ENCODE assay signal across 8 cellular contexts in the genomic region with DNA sequence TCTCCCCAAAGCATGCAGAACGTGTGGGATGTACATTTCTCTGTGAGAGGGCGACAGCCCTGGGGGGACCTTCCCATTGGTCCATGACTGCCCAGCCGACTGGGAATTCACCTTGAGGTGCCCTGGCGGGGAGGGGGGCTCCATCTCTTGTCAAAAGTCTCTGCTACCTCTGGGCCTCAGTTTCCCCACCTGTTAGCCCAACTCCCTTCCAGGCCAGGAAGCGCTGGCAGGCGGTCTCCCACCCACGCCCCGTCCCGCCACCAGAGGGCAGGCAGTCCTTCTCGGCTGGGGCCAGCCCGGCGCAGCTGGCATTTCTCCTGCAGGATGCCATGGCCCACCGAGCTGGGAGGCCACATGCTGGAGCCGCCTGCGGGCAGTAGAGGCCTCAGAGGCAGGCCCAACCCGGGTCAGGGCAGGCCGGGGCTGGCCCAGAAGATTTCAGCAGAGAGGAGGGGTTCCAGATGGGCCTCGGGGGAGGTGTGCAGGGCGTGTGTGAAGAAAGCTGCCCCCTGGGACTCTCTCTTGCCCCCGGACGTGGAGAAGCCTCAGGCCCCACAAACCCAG. TPM values are rescaled to one million over a fixed set of nuclear protein-coding genes. Genes with fewer than 3 reads are reported as not detected.
A peak's percentile ranks its signal among the peaks of the same experiment; 100 is the strongest.
DNase-seq lines count a peak whose midpoint lies in the region; ATAC-seq, FAIRE-seq and TF ChIP-seq lines count a peak whose summit lies in the region.

No MANE protein-coding gene starts in this region.

- no peaks in the 10 kb centered on the region for H3K36me3 ChIP-seq in BJ (ENCODE audit: control insufficient read depth, insufficient read depth, low read length)
- no peaks in the 10 kb centered on the region for H3K36me3 ChIP-seq in HEK293 (ENCODE audit: control insufficient read depth in 2 of 2, insufficient read depth in 1 of 2, low read length in 2 of 2)
- no peaks in the 10 kb centered on the region for H3K36me3 ChIP-seq in SK-N-SH (replicated peaks in 1 of 2; ENCODE audit: control insufficient read depth in 1 of 2, insufficient read depth in 2 of 2, low read length in 1 of 2)
- H3K36me3 ChIP-seq in adrenal gland (replicated peaks in 1 of 2) = no peaks in the 10 kb centered on the region
- H3K36me3 ChIP-seq in small intestine (ENCODE audit: control insufficient read depth in 2 of 2, insufficient read depth in 2 of 2, low read length in 2 of 2) = no peaks in the 10 kb centered on the region

- no peak overlapping the region for H2AFZ ChIP-seq in SK-N-SH (ENCODE audit: low read depth)

- H3K27me3 ChIP-seq in BJ (ENCODE audit: control insufficient read depth, insufficient read depth, low read length) = no peaks in the 10 kb centered on the region
- no peaks in the 10 kb centered on the region for H3K27me3 ChIP-seq in SK-N-SH (ENCODE audit: insufficient read depth)
- H3K27me3 ChIP-seq in adrenal gland = no peaks in the 10 kb centered on the region
- no peaks in the 10 kb centered on the region for H3K27me3 ChIP-seq in small intestine (ENCODE audit: control insufficient read depth in 2 of 2, insufficient read depth in 2 of 2, low read length in 2 of 2)

- CTCF ChIA-PET in BJ (lab: Yijun Ruan, JAX) = interaction anchor here (0.6 to 2.4 kb wide), 14 partner anchors 10 to 297 kb away, joined by 3 to 11 read pairs (median 4); a partner anchor contains a TSS
- CTCF ChIA-PET in HEK293 (lab: Yijun Ruan, JAX) = interaction anchor here (0.6 to 2.3 kb wide), 14 partner anchors 8 to 127 kb away, joined by 3 to 11 read pairs (median 3); a partner anchor contains a TSS
- CTCF ChIA-PET in SK-N-SH (lab: Yijun Ruan, JAX) = interaction anchor here (0.5 to 15.1 kb wide), 30 partner anchors 10 to 250 kb away, joined by 3 to 184 read pairs (median 6); a partner anchor contains a TSS

- TF ChIP-seq POLR2A in adrenal gland (IDR thresholded peaks at IDR 0.05) = no peak

- H3K4me3 ChIP-seq in BJ (ENCODE audit: low read depth, low read length) (no peak overlapping the region), HEK293 (ENCODE audit: low read depth, low read length) (no peak overlapping the region), SK-N-SH (ENCODE audit: low read depth in 2 of 2, low read length in 1 of 2) (no peak overlapping the region), adrenal gland (no peak overlapping the region), small intestine (ENCODE audit: low read depth in 1 of 2, low read length in 2 of 2) (no peak overlapping the region)

- ATAC-seq in left cardiac atrium (no peak), GM19397 (IDR thresholded peaks at IDR 0.05; ENCODE audit: unreplicated experiment) (no peak), omental fat pad (ENCODE audit: low FRiP score) (no peak)

- POLR2A ChIA-PET in BJ (lab: Charles Lee) = no interaction called here
- POLR2A ChIA-PET in HEK293 (lab: Yijun Ruan, JAX) = interaction anchor here (1.5 to 1.9 kb wide), 2 partner anchors 8 to 31 kb away, joined by 3 to 7 read pairs; no protein-coding TSS in a partner anchor
- POLR2A ChIA-PET in SK-N-SH (lab: Yijun Ruan, JAX) = interaction anchor here (1.2 to 1.8 kb wide), 3 partner anchors 8 to 30 kb away, joined by 3 to 11 read pairs (median 3); a partner anchor contains a TSS

- no peaks in the 10 kb centered on the region for H3K9me3 ChIP-seq in HEK293 (ENCODE audit: control insufficient read depth, insufficient read depth, low read depth, low read length)
- H3K9me3 ChIP-seq in SK-N-SH = no peaks in the 10 kb centered on the region
- H3K9me3 ChIP-seq in adrenal gland (replicated peaks in 1 of 3) = no peaks in the 10 kb centered on the region
- no peaks in the 10 kb centered on the region for H3K9me3 ChIP-seq in small intestine (ENCODE audit: control insufficient read depth, low read depth)

- H4K20me1 ChIP-seq in SK-N-SH (ENCODE audit: insufficient read depth) = no peaks in the 10 kb centered on the region

- TF ChIP-seq EP300 in SK-N-SH (IDR thresholded peaks at IDR 0.05; ENCODE audit: borderline replicate concordance in 1 of 2, low read depth in 1 of 2, low read length in 1 of 2) = no peak

- H3K4me2 ChIP-seq in SK-N-SH = no peak overlapping the region

- no peak for DNase-seq in BJ (ENCODE audit: low read depth)
- DNase-seq in SK-N-SH = peak; percentile 97
- peak; percentile 59 to 83 (median 77) for DNase-seq in adrenal gland
- DNase-seq in left cardiac atrium = peak; percentile 75
- peak; percentile 67 for DNase-seq in small intestine
- no peak for DNase-seq in omental fat pad (ENCODE audit: low spot score)

- no peak for FAIRE-seq in small intestine (lab: Jason Lieb, UNC)

- intact Hi-C loops in adrenal gland (cut with DNase I) (no loop called here), left cardiac atrium (cut with DNase I) (no loop called here)

- no peaks in the 10 kb centered on the region for H3K79me2 ChIP-seq in SK-N-SH (ENCODE audit: insufficient read depth)

- TF ChIP-seq CTCF in BJ (IDR thresholded peaks at IDR 0.05; ENCODE audit: insufficient read depth, low read depth, low read length) (peak; percentile 87), HEK293 (tag by site-specific recombination; IDR thresholded peaks at IDR 0.05) (peak; percentile 89), SK-N-SH (IDR thresholded peaks at IDR 0.05) (peak; percentile 87), adrenal gland (IDR thresholded peaks at IDR 0.05) (peak; percentile 67 to 84 (median 73)), omental fat pad (IDR thresholded peaks at IDR 0.05) (peak in 1 of 3 donors; percentile 50)

- no peak overlapping the region for H3K9ac ChIP-seq in SK-N-SH

- 54% methylated on average over 13 of the region's 21 CpGs for WGBS in SK-N-SH (ENCODE audit: low lambda C conversion rate)
- WGBS in adrenal gland, 4 donors = 25 to 35% (median 35%) methylated on average over 12 to 21 of the region's 21 CpGs
- WGBS in small intestine, 3 donors = 25 to 34% (median 32%) methylated on average over 21 of the region's 21 CpGs

- no peak overlapping the region for H3K27ac ChIP-seq in HEK293 (ENCODE audit: extremely low read depth, low read depth, low read length)
- H3K27ac ChIP-seq in SK-N-SH (ENCODE audit: low read depth in 2 of 2, low read length in 1 of 2) = no peak overlapping the region
- no peak overlapping the region for H3K27ac ChIP-seq in adrenal gland
- peak overlapping the region; percentile 12 to 17 for H3K27ac ChIP-seq in small intestine (ENCODE audit: low read depth in 1 of 2, low read length in 1 of 2)

- no peaks in the 10 kb centered on the region for H3K9me2 ChIP-seq in SK-N-SH

- H3K4me1 ChIP-seq in HEK293 (ENCODE audit: control insufficient read depth, insufficient read depth, low read length) (peaks cover 13% of the 10 kb centered on the region), SK-N-SH (ENCODE audit: control insufficient read depth in 1 of 2, insufficient read depth in 2 of 2, low read depth in 1 of 2, low read length in 1 of 2) (peaks cover 21 to 36% of the 10 kb centered on the region in 2 experiments; a peak in 3 of 4 replicates), adrenal gland (replicated peaks in 1 of 2) (peaks cover 0 to 25% of the 10 kb centered on the region in 2 donors), small intestine (ENCODE audit: control insufficient read depth in 2 of 2, insufficient read depth in 1 of 2, low read depth in 1 of 2, low read length in 1 of 2) (peaks cover 6 to 9% of the 10 kb centered on the region in 2 donors)

- TF ChIP-seq RAD21 in SK-N-SH (IDR thresholded peaks at IDR 0.05; ENCODE audit: low read length) = peak; percentile 84

- peaks cover 10% of the 10 kb centered on the region for H3F3A ChIP-seq in SK-N-SH (replicated peaks; ENCODE audit: insufficient read depth)

TF ChIP-seq in HEK293, 187 proteins besides CTCF, POLR2A, EP300 and RAD21 (continues in another document):
- no peak for TF ChIP-seq BCL11A (tag by site-specific recombination; IDR thresholded peaks at IDR 0.05; ENCODE audit: low read depth)

RNA-seq across cellular contexts. Expression of a gene that starts 16.6 kb away (rescaled TPM):
- polyA plus RNA-seq in BJ (2011; rRNA removed) (0.06 and 0.22 TPM in 2 replicates), SK-N-SH (2012; rRNA removed) (0.07 TPM in 1 of 2 replicates, not detected in the other), adrenal gland (1 to 10 TPM in 2 of 3 donors, not detected in 1; 1.1 to 4.2 TPM), small intestine (10 to 100 TPM in 1 of 3 donors, 1 to 10 TPM in 2; 3.4 to 10.8 (median 6.5) TPM)
- polyA minus RNA-seq in BJ (2011; rRNA and poly(A)+ RNA removed) = 0.09 and 0.36 TPM in 2 replicates
- 0.16 TPM in 1 of 2 replicates, not detected in the other for polyA plus RNA-seq in SK-N-SH (2012; cell fraction: cytosol; rRNA removed)
- polyA plus RNA-seq in SK-N-SH (2012; cell fraction: nucleus; rRNA removed) = not detected in 2 replicates
- total RNA-seq in adrenal gland (1 to 10 TPM in 6 of 8 donors, under 1 TPM in 1, not detected in 1; 0.83 to 4.1 (median 1.8) TPM), left cardiac atrium (1 to 10 TPM in 1 of 2 donors, under 1 TPM in 1; 0.60 to 1.8 TPM), omental fat pad (1 to 10 TPM; 1.6 to 8.4 (median 4.2) TPM)

RNA-seq across cellular contexts. Expression of a gene that starts 27.3 kb away (rescaled TPM):
- polyA plus RNA-seq in BJ (2011; rRNA removed) (57.6 and 118 TPM in 2 replicates), SK-N-SH (2012; rRNA removed) (133 and 216 TPM in 2 replicates), adrenal gland (100 to 1,000 TPM; 126 to 171 (median 153) TPM), small intestine (100 to 1,000 TPM; 111 to 148 (median 146) TPM)
- polyA minus RNA-seq in BJ (2011; rRNA and poly(A)+ RNA removed) = 68.4 and 76.6 TPM in 2 replicates
- 121 and 170 TPM in 2 replicates for polyA plus RNA-seq in SK-N-SH (2012; cell fraction: cytosol; rRNA removed)
- polyA plus RNA-seq in SK-N-SH (2012; cell fraction: nucleus; rRNA removed) = 670 and 707 TPM in 2 replicates
- total RNA-seq in adrenal gland (100 to 1,000 TPM in 4 of 8 donors, 10 to 100 TPM in 4; 49.8 to 185 (median 97.4) TPM), left cardiac atrium (10 to 100 TPM; 63.6 to 88.2 TPM), omental fat pad (100 to 1,000 TPM in 2 of 4 donors, 10 to 100 TPM in 2; 54.7 to 117 (median 98.4) TPM)

RNA-seq across cellular contexts. Expression of a gene that starts 32.8 kb away (rescaled TPM):
- polyA plus RNA-seq in BJ (2011; rRNA removed) (18.9 and 34.4 TPM in 2 replicates), SK-N-SH (2012; rRNA removed) (2.1 and 3.8 TPM in 2 replicates), adrenal gland (1 to 10 TPM; 1.4 to 4.3 (median 3.7) TPM), small intestine (10 to 100 TPM; 14.0 to 81.9 (median 38.2) TPM)
- 8.2 and 13.7 TPM in 2 replicates for polyA minus RNA-seq in BJ (2011; rRNA and poly(A)+ RNA removed)
- 0.82 and 1.6 TPM in 2 replicates for polyA plus RNA-seq in SK-N-SH (2012; cell fraction: cytosol; rRNA removed)
- 1.3 and 1.4 TPM in 2 replicates for polyA plus RNA-seq in SK-N-SH (2012; cell fraction: nucleus; rRNA removed)
- total RNA-seq in adrenal gland (10 to 100 TPM in 5 of 8 donors, 1 to 10 TPM in 3; 3.4 to 24.3 (median 13.0) TPM), left cardiac atrium (10 to 100 TPM in 1 of 2 donors, 1 to 10 TPM in 1; 6.6 to 12.6 TPM), omental fat pad (10 to 100 TPM; 19.8 to 35.5 (median 30.7) TPM)

RNA-seq across cellular contexts. Expression of a gene that starts 58.3 kb away (rescaled TPM):
- polyA plus RNA-seq in BJ (2011; rRNA removed) = 0.06 TPM in 1 of 2 replicates, not detected in the other
- not detected in 2 replicates for polyA minus RNA-seq in BJ (2011; rRNA and poly(A)+ RNA removed)
- polyA plus RNA-seq in SK-N-SH (2012; rRNA removed) = 0.10 and 0.11 TPM in 2 replicates
- polyA plus RNA-seq in SK-N-SH (2012; cell fraction: cytosol; rRNA removed) = 0.08 and 0.12 TPM in 2 replicates
- polyA plus RNA-seq in SK-N-SH (2012; cell fraction: nucleus; rRNA removed) = 0.08 and 0.11 TPM in 2 replicates
- under 1 TPM in 1 of 8 donors, not detected in 7; 0.26 TPM for total RNA-seq in adrenal gland
- not detected for polyA plus RNA-seq in adrenal gland
- total RNA-seq in left cardiac atrium = not detected
- under 1 TPM in 1 of 3 donors, not detected in 2; 0.07 TPM for polyA plus RNA-seq in small intestine
- not detected for total RNA-seq in omental fat pad

Comparison
In these comparisons a context has a peak if more than half of its experiments do, and no peak if none do; other contexts are left out.
1. DNase-seq: peak in SK-N-SH (single experiment), adrenal gland (7 of 7), left cardiac atrium (single experiment) and small intestine (single experiment); none in BJ (single experiment) and omental fat pad (single experiment).
2. H3K27ac ChIP-seq: peak in small intestine (2 of 2); none in HEK293 (single experiment), SK-N-SH (0 of 2) and adrenal gland (0 of 5).